Comparison of ENCODE assay signal across 23 cellular contexts in genomic region chr17:73545633-73546032, GRCh38.
"Had no signal": no experiment of that assay in that cellular context is flagged by ENCODE, and none has a peak within 500 bp of the region (broad histone marks: within the 10 kb centered on the region; RNA-seq: fewer than 3 reads in every experiment).

No MANE protein-coding gene starts in this region.

- H3K27ac Mint-ChIP-seq: effector memory CD8-positive, alpha-beta T cell; nephron had no signal

- H3K27me3 ChIP-seq: gastrocnemius medialis, pancreas, right lobe of liver, thyroid gland had no signal

- DNase-seq: cortex of kidney; effector memory CD8-positive, alpha-beta T cell; erythroblast; foreskin fibroblast; gastrocnemius medialis; head of caudate nucleus; kidney; mesenchymal stem cell; midbrain; right lobe of liver; small intestine; stimulated activated CD4-positive, alpha-beta T cell treated with anti-CD3 and anti-CD28 coated beads, Interleukin-12 subunit alpha, Interleukin-12 subunit beta, amount 100 ng/mL, for 4 hours; stimulated activated CD4-positive, alpha-beta T cell treated with anti-CD3 and anti-CD28 coated beads, Interleukin-1b, Interleukin-23, amount 100 ng/mL, for 48 hours; stimulated activated CD4-positive, alpha-beta T cell treated with anti-CD3 and anti-CD28 coated beads, Interleukin-4, amount 100 ng/mL, for 1 hour; stimulated activated CD8-positive, alpha-beta memory T cell treated with anti-CD3 and anti-CD28 coated beads, Interleukin-4, amount 100 ng/mL, for 48 hours; stimulated activated naive CD8-positive, alpha-beta T cell treated with anti-CD3 and anti-CD28 coated beads, Interleukin-15, amount 100 ng/mL, for 72 hours; thyroid gland; trophoblast cell had no signal

- H3K9me3 ChIP-seq: gastrocnemius medialis, pancreas, right lobe of liver, thyroid gland had no signal

- H3K4me1 ChIP-seq: gastrocnemius medialis, pancreas, right lobe of liver had no signal

- H3K9me3 Mint-ChIP-seq: effector memory CD8-positive, alpha-beta T cell; naive thymus-derived CD4-positive, alpha-beta T cell; nephron; stimulated activated naive CD8-positive, alpha-beta T cell treated with anti-CD3 and anti-CD28 coated beads, Interleukin-15, amount 100 ng/mL, for 72 hours had no signal

- FAIRE-seq: endometrium, kidney, pancreas, small intestine had no signal

- H3K4me3 Mint-ChIP-seq: effector memory CD8-positive, alpha-beta T cell; nephron had no signal

- H3K27ac ChIP-seq: gastrocnemius medialis, pancreas, right lobe of liver, thyroid gland had no signal

- H3K4me1 Mint-ChIP-seq: stimulated activated naive CD8-positive, alpha-beta T cell treated with anti-CD3 and anti-CD28 coated beads, Interleukin-15, amount 100 ng/mL, for 72 hours had no signal

- H3K27me3 Mint-ChIP-seq: stimulated activated naive CD8-positive, alpha-beta T cell treated with anti-CD3 and anti-CD28 coated beads, Interleukin-15, amount 100 ng/mL, for 72 hours had no signal

- ATAC-seq: effector memory CD8-positive, alpha-beta T cell; gastrocnemius medialis; left lobe of liver; naive thymus-derived CD4-positive, alpha-beta T cell; pancreas; right lobe of liver; stimulated activated naive CD8-positive, alpha-beta T cell treated with anti-CD3 and anti-CD28 coated beads, Interleukin-15, amount 100 ng/mL, for 72 hours had no signal

- H3K36me3 ChIP-seq: gastrocnemius medialis, pancreas, right lobe of liver, thyroid gland had no signal

- H3K4me3 ChIP-seq: gastrocnemius medialis, pancreas, right lobe of liver, thyroid gland had no signal
